Comparison of ENCODE assay signal across 34 cellular contexts in genomic region chr3:169472259-169472900, GRCh38.
"Had no signal": no experiment of that assay in that cellular context is flagged by ENCODE, and none has a peak within 500 bp of the region (broad histone marks: within the 10 kb centered on the region; RNA-seq: fewer than 3 reads in every experiment).

No MANE protein-coding gene starts in this region.

- H3K4me3 ChIP-seq: adrenal gland, ascending aorta, body of pancreas, breast epithelium, cardiac muscle cell had no signal

- H3K4me1 ChIP-seq: adrenal gland, body of pancreas, breast epithelium had no signal

- ATAC-seq: activated naive CD4-positive, alpha-beta T cell treated with anti-CD3 and anti-CD28 coated beads, Interleukin-2, amount 50 U/mL, for 72 hours; activated naive CD8-positive, alpha-beta T cell treated with anti-CD3 and anti-CD28 coated beads, Interleukin-2, amount 50 U/mL, for 24 hours; activated T-cell treated with anti-CD3 and anti-CD28 coated beads, Interleukin-2, amount 50 U/mL, for 4 hours; activated T-cell treated with anti-CD3 and anti-CD28 coated beads, Interleukin-2, amount 50 U/mL, for 72 hours; activated T-helper 17 cell treated with anti-CD3 and anti-CD28 coated beads, Interleukin-2, amount 50 U/mL, for 72 hours; body of pancreas had no signal

- FAIRE-seq: astrocyte, bronchial epithelial cell had no signal

- H3K27me3 ChIP-seq: adrenal gland, ascending aorta, body of pancreas, brain microvascular endothelial cell, cardiac muscle cell had no signal

- H3K36me3 ChIP-seq: adrenal gland, ascending aorta, brain microvascular endothelial cell, breast epithelium, cardiac muscle cell had no signal

- H3K27ac ChIP-seq: adrenal gland, ascending aorta, body of pancreas, brain microvascular endothelial cell, breast epithelium, cardiac muscle cell had no signal

- DNase-seq: activated effector memory CD4-positive, alpha-beta T cell treated with anti-CD3 and anti-CD28 coated beads, Interleukin-2, amount 50 U/mL, for 16 hours; activated effector memory CD4-positive, alpha-beta T cell treated with Interleukin-2 at 50 U/mL for 16 hours; activated gamma-delta T cell; activated gamma-delta T cell treated with Interleukin-2 at 50 U/mL for 16 hours; activated naive CD4-positive, alpha-beta T cell; activated naive CD4-positive, alpha-beta T cell treated with anti-CD3 and anti-CD28 coated beads for 36 hours; activated naive CD4-positive, alpha-beta T cell treated with anti-CD3 and anti-CD28 coated beads, Interleukin-2, amount 10 ng/mL, durations not matched to agents 7 days and 5 days; activated naive CD4-positive, alpha-beta T cell treated with anti-CD3 and anti-CD28 coated beads, Interleukin-2, amount 50 U/mL, for 16 hours; activated naive CD4-positive, alpha-beta T cell treated with Interleukin-2 at 50 U/mL for 16 hours; activated naive CD8-positive, alpha-beta T cell treated with anti-CD3 and anti-CD28 coated beads for 36 hours; activated naive CD8-positive, alpha-beta T cell treated with anti-CD3 and anti-CD28 coated beads, Interleukin-2, amount 10 ng/mL, durations not matched to agents 7 days and 5 days; activated naive CD8-positive, alpha-beta T cell treated with anti-CD3 and anti-CD28 coated beads, Interleukin-2, amount 50 U/mL, for 24 hours; activated T-cell treated with anti-CD3 and anti-CD28 coated beads, Interleukin-2, amount 50 U/mL, for 1 hour; activated T-cell treated with anti-CD3 and anti-CD28 coated beads, Interleukin-2, amount 50 U/mL, for 24 hours; activated T-cell treated with anti-CD3 and anti-CD28 coated beads, Interleukin-2, amount 50 U/mL, for 4 hours; activated T-cell treated with anti-CD3 and anti-CD28 coated beads, Interleukin-2, amount 50 U/mL, for 48 hours; activated T-cell treated with anti-CD3 and anti-CD28 coated beads, Interleukin-2, amount 50 U/mL, for 72 hours; adrenal gland; amniotic stem cell; amygdala; anterior cingulate cortex; aorta; body of pancreas; brain microvascular endothelial cell; caudate nucleus; central memory CD4-positive, alpha-beta T cell; cerebellar nuclear complex had no signal

- H3K9me3 ChIP-seq: adrenal gland, ascending aorta, body of pancreas, breast epithelium had no signal
